8 cellular contexts compared by ENCODE assay signal in the genomic region with DNA sequence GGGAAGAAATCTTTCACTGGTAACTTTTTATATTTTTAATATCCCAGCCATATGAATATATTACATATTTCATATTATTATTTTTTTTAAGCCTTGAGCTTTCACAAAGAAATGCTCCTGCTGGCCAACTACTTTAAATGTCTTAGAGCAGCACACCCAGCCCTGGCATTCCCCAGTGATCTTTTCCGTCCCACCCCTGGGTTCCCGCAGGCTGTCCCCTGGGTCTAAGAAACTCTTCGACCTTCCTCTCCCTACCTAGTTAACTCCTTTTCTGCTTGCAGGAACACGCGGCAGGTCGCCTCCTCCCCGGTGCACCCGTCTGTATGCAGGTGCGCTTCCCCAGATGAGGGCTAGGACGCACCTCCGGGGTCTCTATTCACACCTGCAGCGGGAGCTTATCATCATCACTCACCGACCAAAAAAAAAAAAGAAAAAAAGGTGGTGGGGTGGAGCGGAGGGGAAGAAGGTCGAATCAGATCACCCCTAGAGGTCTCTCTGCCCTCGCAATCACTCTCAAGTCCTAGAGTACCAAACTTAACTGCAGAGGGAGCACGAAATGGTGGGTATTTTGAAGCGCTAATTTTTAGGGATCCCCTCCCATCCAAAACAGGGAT. TPM values are rescaled to one million over a fixed set of nuclear protein-coding genes. Genes with fewer than 3 reads are reported as not detected.
DNase-seq lines count a peak whose midpoint lies in the region; ATAC-seq and TF ChIP-seq lines count a peak whose summit lies in the region.

No MANE protein-coding gene starts in this region.

- peak overlapping the region; percentile 94 for H3K27ac Mint-ChIP-seq in activated B cell treated with CpG ODN at 0.5 μM for 24 hours
- H3K27ac Mint-ChIP-seq in natural killer cell treated with Interleukin-12 subunit alpha and Interleukin-12 subunit beta and Interleukin-15 and Interleukin-18, amount 100 ng/mL, for 72 hours = peak overlapping the region; percentile 72 to 81

- intact Hi-C loops in activated B cell treated with CpG ODN at 0.5 μM for 24 hours (cut with micrococcal nuclease) = loop anchor here (1.0 to 5.0 kb wide), 6 partner anchors 28 to 568 kb away; partner anchors contain the start of genes CNOT6, MAPK9 and TRIM52

- no peak for TF ChIP-seq POLR2A in erythroblast (IDR thresholded peaks at IDR 0.05; ENCODE audit: low read length)

- H3K36me3 Mint-ChIP-seq in activated B cell treated with CpG ODN at 0.5 μM for 24 hours (ENCODE audit: low read depth) = peaks cover 31% of the 10 kb centered on the region
- peaks cover 7% of the 10 kb centered on the region for H3K36me3 Mint-ChIP-seq in natural killer cell treated with Interleukin-12 subunit alpha and Interleukin-12 subunit beta and Interleukin-15 and Interleukin-18, amount 100 ng/mL, for 72 hours

- ATAC-seq in GM18502 (IDR thresholded peaks at IDR 0.05; ENCODE audit: poor library complexity, unreplicated experiment) (peak; percentile 49), HG02884 (IDR thresholded peaks at IDR 0.05; ENCODE audit: unreplicated experiment) (peak; percentile 41), activated B cell treated with CpG ODN at 0.5 μM for 24 hours (ENCODE audit: low read depth) (peak; percentile 62)
- peak; percentile 68 to 73 for ATAC-seq in natural killer cell treated with Interleukin-12 subunit alpha and Interleukin-12 subunit beta and Interleukin-15 and Interleukin-18, amount 100 ng/mL, for 72 hours

- DNase-seq in AG20443 (ENCODE audit: low spot score) (peak; percentile 15), NCI-H1694 treated with DMSO at 0.1 percent for 48 hours (lab: John Stamatoyannopoulos, UW) (peak; percentile 61), activated B cell treated with CpG ODN at 0.5 μM for 24 hours (peak; percentile 53), erythroblast (lab: John Stamatoyannopoulos, UW) (peak; percentile 80 to 83), ureter (ENCODE audit: low spot score) (peak; percentile 45)
- no peak for DNase-seq in natural killer cell treated with Interleukin-12 subunit alpha and Interleukin-12 subunit beta and Interleukin-15 and Interleukin-18, amount 100 ng/mL, for 72 hours (ENCODE audit: low spot score)

- no peaks in the 10 kb centered on the region for H3K9me3 Mint-ChIP-seq in activated B cell treated with CpG ODN at 0.5 μM for 24 hours
- no peaks in the 10 kb centered on the region for H3K9me3 Mint-ChIP-seq in natural killer cell treated with Interleukin-12 subunit alpha and Interleukin-12 subunit beta and Interleukin-15 and Interleukin-18, amount 100 ng/mL, for 72 hours

- POLR2A ChIA-PET in activated B cell treated with CpG ODN at 0.5 μM for 24 hours (lab: Charles Lee) = interaction anchor here (0.6 to 4.4 kb wide), 22 partner anchors 9 to 544 kb away, joined by 3 to 118 read pairs (median 8); partner anchors contain the start of genes MGAT1, TRIM41 and TRIM52

- H3K27me3 Mint-ChIP-seq in activated B cell treated with CpG ODN at 0.5 μM for 24 hours = no peaks in the 10 kb centered on the region
- peaks cover 0 to under 1% of the 10 kb centered on the region in 2 donors for H3K27me3 Mint-ChIP-seq in natural killer cell treated with Interleukin-12 subunit alpha and Interleukin-12 subunit beta and Interleukin-15 and Interleukin-18, amount 100 ng/mL, for 72 hours

- H3K4me3 Mint-ChIP-seq in activated B cell treated with CpG ODN at 0.5 μM for 24 hours = peak overlapping the region; percentile 94
- peak overlapping the region; percentile 94 for H3K4me3 Mint-ChIP-seq in natural killer cell treated with Interleukin-12 subunit alpha and Interleukin-12 subunit beta and Interleukin-15 and Interleukin-18, amount 100 ng/mL, for 72 hours

- peaks cover 18% of the 10 kb centered on the region for H3K4me1 Mint-ChIP-seq in activated B cell treated with CpG ODN at 0.5 μM for 24 hours
- H3K4me1 Mint-ChIP-seq in natural killer cell treated with Interleukin-12 subunit alpha and Interleukin-12 subunit beta and Interleukin-15 and Interleukin-18, amount 100 ng/mL, for 72 hours (ENCODE audit: low read depth in 2 of 2) = peaks cover 18 to 25% of the 10 kb centered on the region in 2 donors

- TF ChIP-seq CTCF in activated B cell treated with CpG ODN at 0.5 μM for 24 hours (IDR thresholded peaks at IDR 0.05) = no peak

- CTCF ChIA-PET in activated B cell treated with CpG ODN at 0.5 μM for 24 hours (lab: Charles Lee) = interaction anchor here (0.9 to 1.7 kb wide), 3 partner anchors 50 to 76 kb away, joined by 3 to 7 read pairs (median 5); no protein-coding TSS in a partner anchor

RNA-seq across cellular contexts. Expression of gene ZFP62, which starts 0.7 kb away (rescaled TPM):
- total RNA-seq in activated B cell treated with CpG ODN at 0.5 μM for 24 hours (43.7 and 45.6 TPM in 2 replicates), ureter (44.8 TPM)
- 10 to 100 TPM; 17.5 to 21.7 TPM for total RNA-seq in natural killer cell treated with Interleukin-12 subunit alpha and Interleukin-12 subunit beta and Interleukin-15 and Interleukin-18, amount 100 ng/mL, for 72 hours

RNA-seq across cellular contexts. Expression of gene BTNL8, which starts 38.6 kb away (rescaled TPM):
- total RNA-seq in activated B cell treated with CpG ODN at 0.5 μM for 24 hours (not detected in 2 replicates), ureter (not detected)
- not detected for total RNA-seq in natural killer cell treated with Interleukin-12 subunit alpha and Interleukin-12 subunit beta and Interleukin-15 and Interleukin-18, amount 100 ng/mL, for 72 hours

RNA-seq across cellular contexts. Expression of gene MGAT1, which starts 57.8 kb away (rescaled TPM):
- total RNA-seq in activated B cell treated with CpG ODN at 0.5 μM for 24 hours (66.9 and 74.5 TPM in 2 replicates), ureter (151 TPM)
- total RNA-seq in natural killer cell treated with Interleukin-12 subunit alpha and Interleukin-12 subunit beta and Interleukin-15 and Interleukin-18, amount 100 ng/mL, for 72 hours = 100 to 1,000 TPM; 141 to 157 TPM
